8 cellular contexts compared by ENCODE assay signal in genomic region chr7:101941481-101942383, GRCh38.
DNase-seq lines count a peak whose midpoint lies in the region; ATAC-seq and TF ChIP-seq lines count a peak whose summit lies in the region.
"Had no signal": no experiment of that assay in that cellular context is flagged by ENCODE, and none has a peak within 500 bp of the region (broad histone marks: within the 10 kb centered on the region; RNA-seq: fewer than 3 reads in every experiment).

No MANE protein-coding gene starts in this region.

- H3K27ac ChIP-seq in thymus (ENCODE audit: low read depth) = peak overlapping the region; percentile 50

- no peak for TF ChIP-seq CTCF in astrocyte of the cerebellum (IDR thresholded peaks at IDR 0.05; ENCODE audit: low read depth, low read length, missing control alignments)

- H3K27me3 ChIP-seq in thymus (ENCODE audit: control insufficient read depth, insufficient read depth) = no peaks in the 10 kb centered on the region

- in situ Hi-C loops in astrocyte of the cerebellum (cut with HindIII; ENCODE audit: low sequenced_read_pairs) = no loop called here

- no peaks in the 10 kb centered on the region for H3K9me3 ChIP-seq in thymus (ENCODE audit: control insufficient read depth)

- WGBS in thymus = 75% methylated on average over 12 of the region's 12 CpGs

- H3K36me3 ChIP-seq in thymus (ENCODE audit: control insufficient read depth, insufficient read depth) = peaks cover 7% of the 10 kb centered on the region

- DNase-seq in HT-29 (ENCODE audit: low spot score) = peak; percentile 91
- DNase-seq in astrocyte of the cerebellum (ENCODE audit: low read depth) = peak; percentile 40
- peak; percentile 75 for DNase-seq in iris pigment epithelial cell (ENCODE audit: low read depth)
- DNase-seq in effector CD8-positive, alpha-beta T cell (lab: John Stamatoyannopoulos, UW) = no peak
- DNase-seq in NCI-H128 (lab: John Stamatoyannopoulos, UW; ENCODE audit: unreplicated experiment) = no peak
- DNase-seq: activated CD4-positive, alpha-beta T cell treated with anti-CD3 and anti-CD28 coated beads, Interleukin-2, amount 50 U/mL, for 4 hours had no signal

- H3K4me3 ChIP-seq in astrocyte of the cerebellum (ENCODE audit: low read depth, low read length) (no peak overlapping the region), thymus (ENCODE audit: low read length) (no peak overlapping the region)

- no peak for ATAC-seq in GM21423 (IDR thresholded peaks at IDR 0.05; ENCODE audit: unreplicated experiment)

- H3K4me1 ChIP-seq in thymus (ENCODE audit: control insufficient read depth, insufficient read depth, low read length) = peaks cover 16% of the 10 kb centered on the region

Comparison
In these comparisons a context has a peak if more than half of its experiments do, and no peak if none do; other contexts are left out.
1. DNase-seq: peak in HT-29 (single experiment), astrocyte of the cerebellum (single experiment) and iris pigment epithelial cell (single experiment); none in effector CD8-positive, alpha-beta T cell (single experiment) and NCI-H128 (single experiment).